ENCODE assay signal across 15 cellular contexts in genomic region chr5:180636403-180637075, GRCh38. TPM values are rescaled to one million over a fixed set of nuclear protein-coding genes. Genes with fewer than 3 reads are reported as not detected.
A peak's percentile ranks its signal among the peaks of the same experiment; 100 is the strongest.
DNase-seq lines count a peak whose midpoint lies in the region; ATAC-seq and TF ChIP-seq lines count a peak whose summit lies in the region.
"Had no signal": no experiment of that assay in that cellular context is flagged by ENCODE, and none has a peak within 500 bp of the region (broad histone marks: within the 10 kb centered on the region; RNA-seq: fewer than 3 reads in every experiment).

No MANE protein-coding gene starts in this region.

- TF ChIP-seq POLR2A in tibial nerve (IDR thresholded peaks at IDR 0.05): no peak

- no peak overlapping the region for H3K27ac ChIP-seq in tibial nerve

- no peaks in the 10 kb centered on the region for H3K27me3 Mint-ChIP-seq in WTC11 (ENCODE audit: low read depth)
- peaks cover 25% of the 10 kb centered on the region for H3K27me3 Mint-ChIP-seq in stimulated activated memory B cell treated with anti-CD40 and anti-IgM and Interleukin-4, amounts not matched to agents 10 μg/mL and 1 μg/mL and 100 μg/mL, for 72 hours
- peaks cover 29% of the 10 kb centered on the region for H3K27me3 Mint-ChIP-seq in progenitor cell of endocrine pancreas

- H3K4me1 Mint-ChIP-seq in WTC11 (0 out of 2 replicates have a peak, but pooled peaks cover 6% of the 10 kb centered on the region), progenitor cell of endocrine pancreas (ENCODE audit: low read depth) (no peaks in the 10 kb centered on the region)
- H3K4me1 Mint-ChIP-seq in stimulated activated memory B cell treated with anti-CD40 and anti-IgM and Interleukin-4, amounts not matched to agents 10 μg/mL and 1 μg/mL and 100 μg/mL, for 72 hours: peaks cover 8% of the 10 kb centered on the region

- H3K9me3 ChIP-seq in tibial nerve: peaks cover 0 to 9% (median 0%) of the 10 kb centered on the region in 4 donors

- TF ChIP-seq CTCF in WTC11 (IDR thresholded peaks at IDR 0.05) (no peak), progenitor cell of endocrine pancreas (IDR thresholded peaks at IDR 0.05; ENCODE audit: unreplicated experiment) (no peak), tibial nerve (IDR thresholded peaks at IDR 0.05) (no peak)

- intact Hi-C loops in left ventricle myocardium superior (cut with micrococcal nuclease): no loop called here

- WGBS in tibial nerve, 2 donors: 71 to 72% methylated on average over 18 of the region's 18 CpGs

- H3K36me3 Mint-ChIP-seq in activated naive CD4-positive, alpha-beta T cell treated with anti-CD3 and anti-CD28 coated beads, Interleukin-2, amount 50 U/mL, for 72 hours: no peaks in the 10 kb centered on the region
- H3K36me3 Mint-ChIP-seq in WTC11: no peaks in the 10 kb centered on the region
- H3K36me3 Mint-ChIP-seq in stimulated activated memory B cell treated with anti-CD40 and anti-IgM and Interleukin-4, amounts not matched to agents 10 μg/mL and 1 μg/mL and 100 μg/mL, for 72 hours: no peaks in the 10 kb centered on the region
- H3K36me3 Mint-ChIP-seq in progenitor cell of endocrine pancreas (ENCODE audit: insufficient read depth): no peaks in the 10 kb centered on the region
- H3K36me3 Mint-ChIP-seq: naive B cell had no signal

- peak overlapping the region; percentile 5 to 53 for H3K27ac Mint-ChIP-seq in activated naive CD4-positive, alpha-beta T cell treated with anti-CD3 and anti-CD28 coated beads, Interleukin-2, amount 50 U/mL, for 72 hours
- H3K27ac Mint-ChIP-seq in WTC11: no peak overlapping the region
- H3K27ac Mint-ChIP-seq in stimulated activated memory B cell treated with anti-CD40 and anti-IgM and Interleukin-4, amounts not matched to agents 10 μg/mL and 1 μg/mL and 100 μg/mL, for 72 hours: no peak overlapping the region
- no peak overlapping the region for H3K27ac Mint-ChIP-seq in progenitor cell of endocrine pancreas

- DNase-seq in activated naive CD4-positive, alpha-beta T cell treated with anti-CD3 and anti-CD28 coated beads, Interleukin-2, amount 50 U/mL, for 72 hours (ENCODE audit: low spot score in 2 of 2): no peak
- no peak for DNase-seq in activated naive CD4-positive, alpha-beta T cell treated with Interleukin-2 at 50 U/mL for 16 hours
- DNase-seq in WTC11 (ENCODE audit: low spot score) (peak; percentile 7), left ventricle myocardium superior (peak; percentile 24), G401 (ENCODE audit: low spot score) (no peak), progenitor cell of endocrine pancreas (ENCODE audit: low spot score, unreplicated experiment) (no peak), tibial nerve (ENCODE audit: low spot score in 2 of 2) (no peak)
- DNase-seq: erythroblast; GDM1; naive B cell; NCI-H1930; NCI-H526 treated with DMSO at 0.1 percent for 48 hours; stimulated activated CD8-positive, alpha-beta memory T cell treated with anti-CD3 and anti-CD28 coated beads, Interleukin-4, amount 100 ng/mL, for 48 hours had no signal

- H3K4me3 Mint-ChIP-seq in WTC11: no peak overlapping the region
- H3K4me3 Mint-ChIP-seq in stimulated activated memory B cell treated with anti-CD40 and anti-IgM and Interleukin-4, amounts not matched to agents 10 μg/mL and 1 μg/mL and 100 μg/mL, for 72 hours: peak overlapping the region; percentile 10
- H3K4me3 Mint-ChIP-seq in progenitor cell of endocrine pancreas (ENCODE audit: low read depth): no peak overlapping the region

- no peak for TF ChIP-seq EP300 in tibial nerve (IDR thresholded peaks at IDR 0.05)

- no peaks in the 10 kb centered on the region for H3K9me3 Mint-ChIP-seq in activated naive CD4-positive, alpha-beta T cell treated with anti-CD3 and anti-CD28 coated beads, Interleukin-2, amount 50 U/mL, for 72 hours
- H3K9me3 Mint-ChIP-seq in WTC11 (no peaks in the 10 kb centered on the region), progenitor cell of endocrine pancreas (ENCODE audit: low read depth) (no peaks in the 10 kb centered on the region)
- peaks cover 4% of the 10 kb centered on the region for H3K9me3 Mint-ChIP-seq in stimulated activated memory B cell treated with anti-CD40 and anti-IgM and Interleukin-4, amounts not matched to agents 10 μg/mL and 1 μg/mL and 100 μg/mL, for 72 hours

- CTCF ChIA-PET in WTC11 (lab: Charles Lee): interaction anchor here (3.4 kb wide), 1 partner anchor 17 kb away, joined by 35 read pairs; no protein-coding TSS in a partner anchor

- in situ Hi-C loops in G401 (cut with HindIII; ENCODE audit: low sequenced_read_pairs): no loop called here

- POLR2A ChIA-PET in WTC11 (lab: Charles Lee): interaction anchor here (0.6 kb wide), 1 partner anchor 280 kb away, joined by 3 read pairs; no protein-coding TSS in a partner anchor

- H3K36me3 ChIP-seq in tibial nerve: no peaks in the 10 kb centered on the region

- no peak for ATAC-seq in activated naive CD4-positive, alpha-beta T cell treated with anti-CD3 and anti-CD28 coated beads, Interleukin-2, amount 50 U/mL, for 72 hours
- ATAC-seq in WTC11 (no peak), left ventricle myocardium superior (no peak)
- no peak for ATAC-seq in stimulated activated memory B cell treated with anti-CD40 and anti-IgM and Interleukin-4, amounts not matched to agents 10 μg/mL and 1 μg/mL and 100 μg/mL, for 72 hours
- ATAC-seq: Panc1 had no signal

- H3K4me1 ChIP-seq in tibial nerve: no peaks in the 10 kb centered on the region

- H3K4me3 ChIP-seq in tibial nerve: no peak overlapping the region

- H3K27me3 ChIP-seq in tibial nerve: peaks cover 0 to 4% of the 10 kb centered on the region in 2 donors

TF ChIP-seq in WTC11, 78 proteins besides CTCF, POLR2A, EP300 and RAD21:
- TF ChIP-seq IRF1 (CRISPR knock-in tag; IDR thresholded peaks at IDR 0.05) (no peak), SMAD4 (CRISPR knock-in tag; IDR thresholded peaks at IDR 0.05) (no peak), AR (CRISPR knock-in tag; IDR thresholded peaks at IDR 0.05) (no peak), TCF7 (CRISPR knock-in tag; IDR thresholded peaks at IDR 0.05; ENCODE audit: low read depth) (no peak), TEAD1 (CRISPR knock-in tag; IDR thresholded peaks at IDR 0.05) (no peak), TP53 (CRISPR knock-in tag; IDR thresholded peaks at IDR 0.05) (no peak), MAX (CRISPR knock-in tag; IDR thresholded peaks at IDR 0.05) (no peak), ZNF232 (CRISPR knock-in tag; IDR thresholded peaks at IDR 0.05) (no peak), MYBL2 (CRISPR knock-in tag; IDR thresholded peaks at IDR 0.05) (no peak), USF2 (CRISPR knock-in tag; IDR thresholded peaks at IDR 0.05) (no peak), MXD4 (CRISPR knock-in tag; IDR thresholded peaks at IDR 0.05; ENCODE audit: borderline replicate concordance) (no peak), SOX15 (CRISPR knock-in tag; IDR thresholded peaks at IDR 0.05) (no peak), IRF2 (CRISPR knock-in tag; IDR thresholded peaks at IDR 0.05; ENCODE audit: borderline replicate concordance, low read depth) (no peak)

RNA-seq across cellular contexts. Expression of gene FLT4, which starts 12.9 kb away (rescaled TPM):
- 1 to 10 TPM in 1 of 2 donors, under 1 TPM in 1; 0.98 to 2.6 TPM for total RNA-seq in activated naive CD4-positive, alpha-beta T cell treated with anti-CD3 and anti-CD28 coated beads, Interleukin-2, amount 50 U/mL, for 72 hours
- total RNA-seq in WTC11 (2021) (11.0 to 12.7 TPM (median 12.4 TPM) in 3 replicates), left ventricle myocardium superior (8.0 TPM), progenitor cell of endocrine pancreas (2.0 TPM in 2 replicates), tibial nerve (10 to 100 TPM in 2 of 4 donors, 1 to 10 TPM in 2; 4.6 to 34.2 (median 14.9) TPM)
- 15.7 and 31.3 TPM in 2 replicates for total RNA-seq in G401 (2014; rRNA removed; shearing (Covaris generic))

RNA-seq across cellular contexts. Expression of gene SCGB3A1, which starts 45.2 kb away (rescaled TPM):
- total RNA-seq in activated naive CD4-positive, alpha-beta T cell treated with anti-CD3 and anti-CD28 coated beads, Interleukin-2, amount 50 U/mL, for 72 hours: not detected
- total RNA-seq in WTC11 (2021): 0.39 TPM in 1 of 3 replicates, not detected in the others
- total RNA-seq in left ventricle myocardium superior: not detected
- not detected in 2 replicates for total RNA-seq in G401 (2014; rRNA removed; shearing (Covaris generic))
- 0.87 TPM in 1 of 2 replicates, not detected in the other for total RNA-seq in progenitor cell of endocrine pancreas
- not detected for total RNA-seq in tibial nerve

Comparison
In these comparisons a context has a peak if more than half of its experiments do, and no peak if none do; other contexts are left out.
1. DNase-seq: peak in WTC11 (single experiment) and left ventricle myocardium superior (single experiment); none in activated naive CD4-positive, alpha-beta T cell treated with anti-CD3 and anti-CD28 coated beads, Interleukin-2, amount 50 U/mL, for 72 hours (0 of 2), activated naive CD4-positive, alpha-beta T cell treated with Interleukin-2 at 50 U/mL for 16 hours (single experiment), G401 (single experiment), progenitor cell of endocrine pancreas (single experiment) and tibial nerve (0 of 2).
2. H3K27ac Mint-ChIP-seq: peak in activated naive CD4-positive, alpha-beta T cell treated with anti-CD3 and anti-CD28 coated beads, Interleukin-2, amount 50 U/mL, for 72 hours (2 of 2); none in WTC11 (single experiment), stimulated activated memory B cell treated with anti-CD40 and anti-IgM and Interleukin-4, amounts not matched to agents 10 μg/mL and 1 μg/mL and 100 μg/mL, for 72 hours (single experiment) and progenitor cell of endocrine pancreas (single experiment).